Comparison of ENCODE assay signal across 22 cellular contexts in the genomic region with DNA sequence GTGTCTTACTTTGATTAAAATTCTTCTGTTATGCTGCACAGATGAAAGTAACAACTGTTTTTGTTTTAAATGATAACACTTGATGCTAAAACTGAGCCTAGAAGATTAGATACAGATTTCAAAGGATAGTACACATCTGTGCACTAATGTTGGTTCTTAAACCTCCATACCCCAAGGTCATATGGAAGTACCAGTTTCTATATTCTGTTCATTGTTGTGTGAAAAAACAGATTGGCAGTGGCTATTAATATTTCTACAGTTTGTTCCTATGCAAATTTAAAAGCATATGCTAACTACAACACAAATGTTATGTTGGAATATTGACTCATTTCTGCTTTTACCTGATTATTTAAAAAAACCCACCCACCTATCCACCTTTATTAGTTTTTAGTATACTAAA. TPM values are rescaled to one million over a fixed set of nuclear protein-coding genes. Genes with fewer than 3 reads are reported as not detected.
DNase-seq lines count a peak whose midpoint lies in the region; ATAC-seq, FAIRE-seq and TF ChIP-seq lines count a peak whose summit lies in the region.
"Had no signal": no experiment of that assay in that cellular context is flagged by ENCODE, and none has a peak within 500 bp of the region (broad histone marks: within the 10 kb centered on the region; RNA-seq: fewer than 3 reads in every experiment).

No MANE protein-coding gene starts in this region.

- ATAC-seq in GM18511 (IDR thresholded peaks at IDR 0.05; ENCODE audit: unreplicated experiment) (peak; percentile 46), GM19463 (IDR thresholded peaks at IDR 0.05; ENCODE audit: unreplicated experiment) (peak; percentile 33), HG02885 (IDR thresholded peaks at IDR 0.05; ENCODE audit: poor library complexity, unreplicated experiment) (peak; percentile 38), GM12878 (peak; percentile 56), GM23338 (no peak)
- ATAC-seq: T-cell had no signal

- no TSS peak for BruUV-seq in GM12878 (replicated peaks; lab: Mats Ljungman, UMichigan)

- H3K4me3 ChIP-seq in GM12878 = no peak overlapping the region
- H3K4me3 ChIP-seq in coronary artery = no peak overlapping the region
- no peak overlapping the region for H3K4me3 ChIP-seq in GM23338
- H3K4me3 ChIP-seq: BLaER1 treated with 17β-estradiol and CSF1 and Interleukin-3, amounts not matched to agents 10 nM and 100 nM; tibial artery had no signal

- no peak overlapping the region for H3K4me3 Mint-ChIP-seq in GM23338
- H3K4me3 Mint-ChIP-seq: activated CD4-positive, alpha-beta T cell treated with anti-CD3 and anti-CD28 coated beads, Interleukin-2, amount 10 ng/mL, durations not matched to agents 24 days and 14 days; activated naive CD8-positive, alpha-beta T cell treated with anti-CD3 and anti-CD28 coated beads, Interleukin-2, amount 10 ng/mL, durations not matched to agents 7 days and 5 days; nephron progenitor cell; T-cell had no signal

- no peak for TF ChIP-seq RAD21 in GM12878 (IDR thresholded peaks at IDR 0.05; ENCODE audit: insufficient read depth, low read depth, low read length)

- FAIRE-seq in GM12878 (lab: Jason Lieb, UNC) = no peak
- FAIRE-seq: GM12892 had no signal

- intact Hi-C loops in GM12878 (cut with micrococcal nuclease; ENCODE audit: unreplicated experiment) = no loop called here

- H3K9me3 ChIP-seq in GM12878 (replicated peaks; ENCODE audit: control insufficient read depth, insufficient read depth, low read length) = peaks cover 8% of the 10 kb centered on the region; the same call in 2 of the 3 replicates
- H3K9me3 ChIP-seq: BLaER1 treated with 17β-estradiol and CSF1 and Interleukin-3, amounts not matched to agents 10 nM and 100 nM; tibial artery had no signal

- H3F3A ChIP-seq in GM23338 (replicated peaks; ENCODE audit: low read depth) = no peaks in the 10 kb centered on the region

- no peak overlapping the region for H3K27ac ChIP-seq in GM12878 (ENCODE audit: control insufficient read depth, insufficient read depth)
- no peak overlapping the region for H3K27ac ChIP-seq in coronary artery
- H3K27ac ChIP-seq in GM23338 (ENCODE audit: low read depth) = no peak overlapping the region
- H3K27ac ChIP-seq: BLaER1 treated with 17β-estradiol and CSF1 and Interleukin-3, amounts not matched to agents 10 nM and 100 nM; tibial artery had no signal

- TF ChIP-seq CTCF in GM12878 (IDR thresholded peaks at IDR 0.05 in 2 of 3, conservative IDR thresholded peaks at IDR 0.05 in 1 of 3; ENCODE audit: control insufficient read depth in 2 of 3, extremely low read depth in 1 of 3, insufficient read depth in 1 of 3, low read depth in 3 of 3, low read length in 3 of 3) (no peak), coronary artery (IDR thresholded peaks at IDR 0.05) (no peak), GM23338 (conservative IDR thresholded peaks at IDR 0.05; ENCODE audit: low read depth in 2 of 2) (no peak)

- H3K4me2 ChIP-seq in GM12878 (ENCODE audit: control insufficient read depth, insufficient read depth) (no peak overlapping the region), GM23338 (no peak overlapping the region)

- H2AFZ ChIP-seq in GM12878 (ENCODE audit: control insufficient read depth, low read depth, low read length) = no peak overlapping the region
- H2AFZ ChIP-seq in GM23338 = no peak overlapping the region

- H3K27me3 ChIP-seq in GM12878 (replicated peaks in 1 of 2; ENCODE audit: control insufficient read depth in 2 of 2, insufficient read depth in 2 of 2, low read length in 1 of 2) = no peaks in the 10 kb centered on the region
- H3K27me3 ChIP-seq in GM23338 (ENCODE audit: insufficient read depth) = no peaks in the 10 kb centered on the region
- H3K27me3 ChIP-seq: BLaER1 treated with 17β-estradiol and CSF1 and Interleukin-3, amounts not matched to agents 10 nM and 100 nM; tibial artery had no signal

- no peaks in the 10 kb centered on the region for H3K36me3 ChIP-seq in GM12878 (ENCODE audit: control insufficient read depth in 2 of 2, insufficient read depth in 2 of 2, low read length in 1 of 2)
- no peaks in the 10 kb centered on the region for H3K36me3 ChIP-seq in GM23338 (ENCODE audit: insufficient read depth)
- H3K36me3 ChIP-seq: BLaER1 treated with 17β-estradiol and CSF1 and Interleukin-3, amounts not matched to agents 10 nM and 100 nM; tibial artery had no signal

- no peak for TF ChIP-seq POLR2A in GM12878 (IDR thresholded peaks at IDR 0.05; ENCODE audit: low read depth, low read length)

- no peaks in the 10 kb centered on the region for H4K20me1 ChIP-seq in GM12878 (ENCODE audit: control insufficient read depth, insufficient read depth)
- no peaks in the 10 kb centered on the region for H4K20me1 ChIP-seq in GM23338 (replicated peaks; ENCODE audit: insufficient read depth)
- H4K20me1 ChIP-seq: BLaER1 treated with 17β-estradiol and CSF1 and Interleukin-3, amounts not matched to agents 10 nM and 100 nM had no signal

- H3K9ac ChIP-seq in GM12878 (ENCODE audit: control insufficient read depth, insufficient read depth, low read length) = no peak overlapping the region
- H3K9ac ChIP-seq: BLaER1 treated with 17β-estradiol and CSF1 and Interleukin-3, amounts not matched to agents 10 nM and 100 nM had no signal

- H3K4me1 ChIP-seq in GM12878 (ENCODE audit: control insufficient read depth, insufficient read depth, low read length) (peaks cover 9% of the 10 kb centered on the region), GM23338 (ENCODE audit: insufficient read depth) (peaks cover 10% of the 10 kb centered on the region)

- DNase-seq in GM12878 (ENCODE audit: low read depth, low spot score) (no peak), inferior parietal cortex (ENCODE audit: extremely low spot score) (no peak), coronary artery (ENCODE audit: low spot score) (no peak), GM23338 (ENCODE audit: low spot score) (no peak)
- DNase-seq: activated CD4-positive, alpha-beta T cell treated with anti-CD3 and anti-CD28 coated beads, Interleukin-2, amount 10 ng/mL, durations not matched to agents 24 days and 14 days; activated CD8-positive, alpha-beta memory T cell treated with anti-CD3 and anti-CD28 coated beads for 24 hours; activated effector memory CD4-positive, alpha-beta T cell treated with Interleukin-2 at 50 U/mL for 16 hours; activated naive CD8-positive, alpha-beta T cell treated with anti-CD3 and anti-CD28 coated beads, Interleukin-2, amount 10 ng/mL, durations not matched to agents 7 days and 5 days; aorta; DMS153; NCI-H1092 treated with DMSO at 0.1 percent for 48 hours; NCI-H1930; nephron progenitor cell; NK-92 treated with Interleukin-12 subunit alpha and Interleukin-12 subunit beta, amount 100 ng/mL, for 24 hours; stimulated activated CD4-positive, alpha-beta T cell treated with anti-CD3 and anti-CD28 coated beads, Interleukin-4, amount 100 ng/mL, for 24 hours; T-cell; tibial artery had no signal

- H3K27ac Mint-ChIP-seq in GM23338 = no peak overlapping the region
- H3K27ac Mint-ChIP-seq: activated CD4-positive, alpha-beta T cell treated with anti-CD3 and anti-CD28 coated beads, Interleukin-2, amount 10 ng/mL, durations not matched to agents 24 days and 14 days; activated naive CD8-positive, alpha-beta T cell treated with anti-CD3 and anti-CD28 coated beads, Interleukin-2, amount 10 ng/mL, durations not matched to agents 7 days and 5 days; nephron progenitor cell; T-cell had no signal

- SMC1A ChIA-PET in GM12878 (lab: Charles Lee; ENCODE audit: uncharacterized antibody, unreplicated experiment) = no interaction called here

- RAD21 ChIA-PET in GM12878 (lab: Charles Lee; ENCODE audit: unreplicated experiment) = no interaction called here

- no peaks in the 10 kb centered on the region for H3K36me3 Mint-ChIP-seq in GM23338 (ENCODE audit: low read depth)
- H3K36me3 Mint-ChIP-seq: activated naive CD8-positive, alpha-beta T cell treated with anti-CD3 and anti-CD28 coated beads, Interleukin-2, amount 10 ng/mL, durations not matched to agents 7 days and 5 days; T-cell had no signal

- POLR2A ChIA-PET in GM12878 (lab: Charles Lee) = no interaction called here

- TF ChIP-seq EP300 in GM12878 (IDR thresholded peaks at IDR 0.05; ENCODE audit: borderline replicate concordance in 1 of 2, control insufficient read depth in 1 of 2, low read depth in 2 of 2, low read length in 2 of 2) = no peak

- in situ Hi-C loops in GM12878 (cut with MboI) = no loop called here

- H3K27me3 Mint-ChIP-seq in GM23338 (ENCODE audit: insufficient read depth, low read depth, poor library complexity) = no peaks in the 10 kb centered on the region

- H3K9me2 ChIP-seq in GM23338 (ENCODE audit: insufficient read depth) = no peaks in the 10 kb centered on the region

- H3K4me1 Mint-ChIP-seq in GM23338 = peaks cover 8% of the 10 kb centered on the region; the same call in 2 of the 3 replicates
- H3K4me1 Mint-ChIP-seq: activated CD4-positive, alpha-beta T cell treated with anti-CD3 and anti-CD28 coated beads, Interleukin-2, amount 10 ng/mL, durations not matched to agents 24 days and 14 days; activated naive CD8-positive, alpha-beta T cell treated with anti-CD3 and anti-CD28 coated beads, Interleukin-2, amount 10 ng/mL, durations not matched to agents 7 days and 5 days; nephron progenitor cell; T-cell had no signal

- no peaks in the 10 kb centered on the region for H3K9me3 Mint-ChIP-seq in GM23338
- H3K9me3 Mint-ChIP-seq: activated CD4-positive, alpha-beta T cell treated with anti-CD3 and anti-CD28 coated beads, Interleukin-2, amount 10 ng/mL, durations not matched to agents 24 days and 14 days; activated naive CD8-positive, alpha-beta T cell treated with anti-CD3 and anti-CD28 coated beads, Interleukin-2, amount 10 ng/mL, durations not matched to agents 7 days and 5 days; nephron progenitor cell; T-cell had no signal

- H3K79me2 ChIP-seq in GM12878 (ENCODE audit: control insufficient read depth, insufficient read depth, low read length) (no peaks in the 10 kb centered on the region), GM23338 (replicated peaks; ENCODE audit: insufficient read depth) (no peaks in the 10 kb centered on the region)

- CTCF ChIA-PET in GM12878 (lab: Yijun Ruan, JAX) = no interaction called here

RNA-seq across cellular contexts. Expression of gene GBE1, which starts 32.0 kb away (rescaled TPM):
- 223 and 227 TPM in 2 replicates for total RNA-seq in GM12878 (2013; cell fraction: nucleolus; rRNA removed)
- total RNA-seq in GM12878 (2014; rRNA removed) = 32.4 and 36.5 TPM in 2 replicates
- total RNA-seq in GM12878 (2014; rRNA removed; fragmentation: Illumina TruSeq; extraction: Trizol) = 50.6 and 51.0 TPM in 2 replicates
- total RNA-seq in GM12878 (2021) = 42.4 and 43.1 TPM in 2 replicates
- polyA plus RNA-seq in GM12878 (2011; ENCODE audit: low read depth) = 32.0 TPM
- polyA plus RNA-seq in GM12878 (2011; rRNA removed) = 59.5 and 88.2 TPM in 2 replicates
- 21.0 and 27.0 TPM in 2 replicates for polyA plus RNA-seq in GM12878 (2011; cell fraction: cytosol; rRNA removed)
- 32.3 and 34.5 TPM in 2 replicates for polyA plus RNA-seq in GM12878 (2011; cell fraction: nucleus; rRNA removed)
- polyA plus RNA-seq in GM12878 (2012) = 35.4 and 54.7 TPM in 2 replicates
- polyA plus RNA-seq in GM12878 (2014; fragmentation: Illumina TruSeq; extraction: Trizol) = 40.0 and 49.0 TPM in 2 replicates
- 10 to 100 TPM; 21.4 to 21.8 TPM for polyA plus RNA-seq in GM12878 (2014; fragmentation: Nextera tagmentation; extraction: Ambion mirVana)
- 23.5 and 25.6 TPM in 2 replicates for polyA plus RNA-seq in GM12878 (2014; rRNA removed)
- 10 to 100 TPM; 58.0 to 62.2 TPM for polyA plus RNA-seq in GM12878 (2016; fragmentation: Nextera tagmentation; extraction: Ambion mirVana)
- polyA minus RNA-seq in GM12878 (2011; rRNA and poly(A)+ RNA removed) = 72.0 and 82.2 TPM in 2 replicates
- polyA minus RNA-seq in GM12878 (2011; cell fraction: cytosol; rRNA and poly(A)+ RNA removed) = 19.9 and 22.7 TPM in 2 replicates
- polyA minus RNA-seq in GM12878 (2011; cell fraction: nucleus; rRNA and poly(A)+ RNA removed) = 87.9 and 109 TPM in 2 replicates
- total RNA-seq in GM23338 (2014; rRNA removed; shearing (Covaris generic)) = 12.2 and 18.7 TPM in 2 replicates
- 4.5 and 6.4 TPM in 2 replicates for polyA plus RNA-seq in GM23338 (2016; fragmentation: Nextera tagmentation; extraction: Ambion mirVana)
